Comparison of ENCODE assay signal across 15 cellular contexts in the genomic region with DNA sequence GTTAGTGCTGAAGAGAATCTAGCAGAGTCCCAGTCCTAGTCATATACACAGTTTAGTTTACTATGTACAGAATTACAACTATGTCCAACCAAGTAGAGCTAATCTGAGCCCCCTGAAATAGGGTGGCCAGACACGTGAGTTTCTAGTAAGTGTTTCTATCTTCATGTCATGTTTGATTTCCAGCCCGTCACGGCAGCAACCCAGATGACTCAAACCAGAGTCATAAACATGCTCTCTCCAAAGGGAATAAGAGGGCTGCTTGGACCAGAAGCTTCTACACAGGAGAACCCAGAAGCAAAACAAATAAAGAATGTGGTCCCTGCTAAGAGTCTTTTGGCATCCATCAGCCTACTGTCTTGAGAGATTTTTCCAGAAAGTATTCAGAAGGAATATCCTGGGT.
DNase-seq lines count a peak whose midpoint lies in the region; TF ChIP-seq lines count a peak whose summit lies in the region.
"Had no signal": no experiment of that assay in that cellular context is flagged by ENCODE, and none has a peak within 500 bp of the region (broad histone marks: within the 10 kb centered on the region; RNA-seq: fewer than 3 reads in every experiment).

No MANE protein-coding gene starts in this region.

- peak; percentile 41 for DNase-seq in ACHN
- peak; percentile 74 for DNase-seq in M059J (ENCODE audit: low read depth)
- DNase-seq in coronary artery (ENCODE audit: low spot score) = no peak
- peak; percentile 47 for DNase-seq in myocyte (ENCODE audit: low read depth)
- DNase-seq in activated naive CD4-positive, alpha-beta T cell treated with anti-CD3 and anti-CD28 coated beads, Interleukin-2, amount 10 ng/mL, durations not matched to agents 7 days and 5 days = no peak
- DNase-seq in NCI-H187 (lab: John Stamatoyannopoulos, UW) = no peak
- no peak for DNase-seq in neural progenitor cell (ENCODE audit: low spot score)
- DNase-seq in GM19240 (ENCODE audit: insufficient read length, low spot score) = no peak
- DNase-seq: activated CD4-positive, alpha-beta T cell treated with anti-CD3 and anti-CD28 coated beads, Interleukin-2, amount 10 ng/mL, durations not matched to agents 7 days and 5 days; NCI-H345; retina had no signal

- H3K27me3 ChIP-seq in neural progenitor cell = no peaks in the 10 kb centered on the region

- H3K4me3 ChIP-seq in coronary artery (peak overlapping the region; percentile 9), neural progenitor cell (no peak overlapping the region)

- H3K4me1 Mint-ChIP-seq in activated naive CD4-positive, alpha-beta T cell treated with anti-CD3 and anti-CD28 coated beads, Interleukin-2, amount 10 ng/mL, durations not matched to agents 7 days and 5 days = peaks cover 26% of the 10 kb centered on the region
- H3K4me1 Mint-ChIP-seq in neural progenitor cell = peaks cover 12% of the 10 kb centered on the region

- in situ Hi-C loops in ACHN (cut with HindIII; ENCODE audit: low pct_ligation_motif_present, low pct_unique_long_range_greater_than_20kb, low sequenced_read_pairs) = no loop called here

- H4K20me1 ChIP-seq in neural progenitor cell (ENCODE audit: low read depth) = no peaks in the 10 kb centered on the region

- H2AFZ ChIP-seq in neural progenitor cell (replicated peaks) = no peak overlapping the region

- no peaks in the 10 kb centered on the region for H3K79me2 ChIP-seq in neural progenitor cell (ENCODE audit: low read depth)

- H3K4me3 Mint-ChIP-seq in activated naive CD4-positive, alpha-beta T cell treated with anti-CD3 and anti-CD28 coated beads, Interleukin-2, amount 10 ng/mL, durations not matched to agents 7 days and 5 days = no peak overlapping the region
- H3K4me3 Mint-ChIP-seq in neural progenitor cell = no peak overlapping the region
- H3K4me3 Mint-ChIP-seq: activated CD4-positive, alpha-beta T cell treated with anti-CD3 and anti-CD28 coated beads, Interleukin-2, amount 10 ng/mL, durations not matched to agents 7 days and 5 days; activated naive CD4-positive, alpha-beta T cell treated with anti-CD3 and anti-CD28 coated beads, Interleukin-2, amount 50 U/mL, for 24 hours had no signal

- CTCF ChIA-PET in activated naive CD4-positive, alpha-beta T cell treated with anti-CD3 and anti-CD28 coated beads, Interleukin-2, amount 10 ng/mL, durations not matched to agents 7 days and 5 days (lab: Charles Lee) = no interaction called here

- TF ChIP-seq CTCF in coronary artery (IDR thresholded peaks at IDR 0.05) (no peak), neural progenitor cell (IDR thresholded peaks at IDR 0.05) (no peak)

- peak overlapping the region; percentile 61 to 89 for H3K27ac ChIP-seq in coronary artery
- no peak overlapping the region for H3K27ac ChIP-seq in neural progenitor cell
- H3K27ac ChIP-seq: epithelial cell of prostate had no signal

- H3K36me3 ChIP-seq in neural progenitor cell = no peaks in the 10 kb centered on the region

- no peak overlapping the region for H3K4me2 ChIP-seq in neural progenitor cell

- peaks cover 7% of the 10 kb centered on the region for H3K36me3 Mint-ChIP-seq in activated naive CD4-positive, alpha-beta T cell treated with anti-CD3 and anti-CD28 coated beads, Interleukin-2, amount 10 ng/mL, durations not matched to agents 7 days and 5 days
- peaks cover 3% of the 10 kb centered on the region for H3K36me3 Mint-ChIP-seq in neural progenitor cell
- H3K36me3 Mint-ChIP-seq: activated naive CD4-positive, alpha-beta T cell treated with anti-CD3 and anti-CD28 coated beads, Interleukin-2, amount 50 U/mL, for 24 hours; CD14-positive monocyte; IgD-negative memory B cell had no signal

- H3K27ac Mint-ChIP-seq in activated naive CD4-positive, alpha-beta T cell treated with anti-CD3 and anti-CD28 coated beads, Interleukin-2, amount 10 ng/mL, durations not matched to agents 7 days and 5 days = no peak overlapping the region
- no peak overlapping the region for H3K27ac Mint-ChIP-seq in neural progenitor cell
- H3K27ac Mint-ChIP-seq: activated CD4-positive, alpha-beta T cell treated with anti-CD3 and anti-CD28 coated beads, Interleukin-2, amount 10 ng/mL, durations not matched to agents 7 days and 5 days; activated naive CD4-positive, alpha-beta T cell treated with anti-CD3 and anti-CD28 coated beads, Interleukin-2, amount 50 U/mL, for 24 hours had no signal

- peaks cover 12% of the 10 kb centered on the region for H3K4me1 ChIP-seq in neural progenitor cell

- H3K9me3 Mint-ChIP-seq in activated naive CD4-positive, alpha-beta T cell treated with anti-CD3 and anti-CD28 coated beads, Interleukin-2, amount 10 ng/mL, durations not matched to agents 7 days and 5 days = no peaks in the 10 kb centered on the region
- no peaks in the 10 kb centered on the region for H3K9me3 Mint-ChIP-seq in neural progenitor cell
- H3K9me3 Mint-ChIP-seq: activated CD4-positive, alpha-beta T cell treated with anti-CD3 and anti-CD28 coated beads, Interleukin-2, amount 10 ng/mL, durations not matched to agents 7 days and 5 days; activated naive CD4-positive, alpha-beta T cell treated with anti-CD3 and anti-CD28 coated beads, Interleukin-2, amount 50 U/mL, for 24 hours; CD14-positive monocyte; IgD-negative memory B cell had no signal

- peaks cover 9% of the 10 kb centered on the region for H3F3A ChIP-seq in neural progenitor cell (ENCODE audit: low read depth)

- no peak overlapping the region for H3K9ac ChIP-seq in neural progenitor cell

- no peaks in the 10 kb centered on the region for H3K27me3 Mint-ChIP-seq in activated naive CD4-positive, alpha-beta T cell treated with anti-CD3 and anti-CD28 coated beads, Interleukin-2, amount 10 ng/mL, durations not matched to agents 7 days and 5 days
- H3K27me3 Mint-ChIP-seq in neural progenitor cell (ENCODE audit: insufficient read depth, low read depth) = peaks cover 3% of the 10 kb centered on the region
- H3K27me3 Mint-ChIP-seq: activated CD4-positive, alpha-beta T cell treated with anti-CD3 and anti-CD28 coated beads, Interleukin-2, amount 10 ng/mL, durations not matched to agents 7 days and 5 days; activated naive CD4-positive, alpha-beta T cell treated with anti-CD3 and anti-CD28 coated beads, Interleukin-2, amount 50 U/mL, for 24 hours; IgD-negative memory B cell had no signal

- no peaks in the 10 kb centered on the region for H3K9me3 ChIP-seq in neural progenitor cell (ENCODE audit: low read depth)

Comparison
In these comparisons a context has a peak if more than half of its experiments do, and no peak if none do; other contexts are left out.
1. DNase-seq: peak in ACHN (single experiment), M059J (single experiment) and myocyte (single experiment); none in coronary artery (single experiment), activated naive CD4-positive, alpha-beta T cell treated with anti-CD3 and anti-CD28 coated beads, Interleukin-2, amount 10 ng/mL, durations not matched to agents 7 days and 5 days (single experiment), NCI-H187 (0 of 2), neural progenitor cell (single experiment) and GM19240 (single experiment).